7 cellular contexts compared by ENCODE assay signal in genomic region chr1:204366759-204367158, GRCh38. TPM values are rescaled to one million over a fixed set of nuclear protein-coding genes. Genes with fewer than 3 reads are reported as not detected.
DNase-seq lines count a peak whose midpoint lies in the region; ATAC-seq, FAIRE-seq and TF ChIP-seq lines count a peak whose summit lies in the region.

No MANE protein-coding gene starts in this region.

- H3K79me1 ChIP-seq in mesenchymal stem cell (replicated peaks; ENCODE audit: low read length, poor library complexity, severe bottlenecking), result no peaks in the 10 kb centered on the region

- no peak overlapping the region for H3K4ac ChIP-seq in mesenchymal stem cell (ENCODE audit: low read depth in 1 of 2, low read length in 2 of 2)

- H2BK12ac ChIP-seq in mesenchymal stem cell (ENCODE audit: low read length in 2 of 2), result no peak overlapping the region

- ATAC-seq in SK-N-SH treated with all-trans-retinoic acid at 6 μM for 48 hours, result 0 out of 3 replicates have a peak, but pooled peaks have one; percentile 11

- 84% methylated on average over 7 of the region's 7 CpGs for WGBS in mesenchymal stem cell

- H3K23ac ChIP-seq in mesenchymal stem cell (ENCODE audit: low read length in 2 of 2), result no peak overlapping the region

- peak; percentile 63 for TF ChIP-seq CTCF in Calu3 (IDR thresholded peaks at IDR 0.05; ENCODE audit: unreplicated experiment)
- peak; percentile 41 for TF ChIP-seq CTCF in GM20000 (IDR thresholded peaks at IDR 0.05; ENCODE audit: extremely low read depth, missing control alignments)
- TF ChIP-seq CTCF in keratinocyte (optimal IDR thresholded peaks at IDR 0.05 in 1 of 3, IDR thresholded peaks at IDR 0.05 in 1 of 3, conservative IDR thresholded peaks at IDR 0.05 in 1 of 3; ENCODE audit: extremely low read depth in 1 of 3, insufficient read depth in 2 of 3, low read length in 3 of 3), result peak; percentile 62 to 86 (median 77)

- H2BK5ac ChIP-seq in mesenchymal stem cell (ENCODE audit: low read depth, low read length, poor library complexity, severe bottlenecking), result no peak overlapping the region

- no peak overlapping the region for H2BK15ac ChIP-seq in mesenchymal stem cell (ENCODE audit: low read depth, poor library complexity, severe bottlenecking)

- H4K8ac ChIP-seq in mesenchymal stem cell (ENCODE audit: low read length), result no peak overlapping the region

- H2AK5ac ChIP-seq in mesenchymal stem cell (ENCODE audit: low read length, severe bottlenecking), result no peak overlapping the region

- H3K9me3 Mint-ChIP-seq in Calu3 (ENCODE audit: low read depth, unreplicated experiment), result no peaks in the 10 kb centered on the region

- BruUV-seq in Calu3 (replicated peaks; lab: Mats Ljungman, UMichigan), result no TSS peak

- H3K27me3 Mint-ChIP-seq in Calu3 (ENCODE audit: unreplicated experiment), result no peaks in the 10 kb centered on the region

- intact Hi-C loops in Calu3 (cut with micrococcal nuclease; ENCODE audit: unreplicated experiment), result no loop called here

- H3K9me1 ChIP-seq in keratinocyte (ENCODE audit: control insufficient read depth, extremely low read depth, insufficient read depth, low read length), result no peaks in the 10 kb centered on the region

- H3K9me3 ChIP-seq in keratinocyte (ENCODE audit: control insufficient read depth, low read depth, low read length) (no peaks in the 10 kb centered on the region), mesenchymal stem cell (ENCODE audit: control insufficient read depth, low read length) (no peaks in the 10 kb centered on the region)

- no peaks in the 10 kb centered on the region for H4K20me1 ChIP-seq in keratinocyte (ENCODE audit: control insufficient read depth, extremely low read depth, insufficient read depth, low read length)

- H3K79me2 ChIP-seq in keratinocyte (ENCODE audit: control insufficient read depth, insufficient read depth, low read length), result no peaks in the 10 kb centered on the region

- peak; percentile 56 for DNase-seq in Calu3
- no peak for DNase-seq in GM20000 (ENCODE audit: low spot score)
- no peak for DNase-seq in keratinocyte (ENCODE audit: low read depth, low spot score)
- no peak for DNase-seq in NCI-H2196 treated with DMSO at 0.1 percent for 48 hours (lab: John Stamatoyannopoulos, UW; ENCODE audit: unreplicated experiment)
- DNase-seq in globus pallidus (ENCODE audit: low spot score), result no peak
- no peak for DNase-seq in mesenchymal stem cell

- H3K27me3 ChIP-seq in keratinocyte (ENCODE audit: control insufficient read depth, extremely low read depth, insufficient read depth, low read length), result peaks cover 3% of the 10 kb centered on the region
- H3K27me3 ChIP-seq in mesenchymal stem cell (ENCODE audit: control insufficient read depth in 1 of 2, insufficient read depth in 1 of 2, low read length in 2 of 2), result peaks cover 68 to 91% of the 10 kb centered on the region in 2 experiments

- H3K4me1 Mint-ChIP-seq in Calu3 (ENCODE audit: low read depth, unreplicated experiment), result peaks cover 32% of the 10 kb centered on the region

- no peak overlapping the region for H3K18ac ChIP-seq in mesenchymal stem cell (ENCODE audit: low read depth in 1 of 2, low read length in 2 of 2)

- CTCF ChIA-PET in Calu3 (lab: Charles Lee), result interaction anchor here (1.2 to 1.4 kb wide), 2 partner anchors 32 to 108 kb away, joined by 5 to 6 read pairs; no protein-coding TSS in a partner anchor

- no peak overlapping the region for H3K14ac ChIP-seq in mesenchymal stem cell (ENCODE audit: low read length in 2 of 2)

- H3K4me1 ChIP-seq in keratinocyte (ENCODE audit: control insufficient read depth, extremely low read depth, insufficient read depth, low read length), result peaks cover 12% of the 10 kb centered on the region
- peaks cover 5% of the 10 kb centered on the region for H3K4me1 ChIP-seq in mesenchymal stem cell (ENCODE audit: control insufficient read depth, insufficient read depth, low read depth, low read length)

- no peak for FAIRE-seq in keratinocyte (lab: Jason Lieb, UNC)

- peak overlapping the region; percentile 22 for H3K4me2 ChIP-seq in keratinocyte (ENCODE audit: control insufficient read depth, extremely low read depth, insufficient read depth, low read depth, low read length)
- H3K4me2 ChIP-seq in mesenchymal stem cell (ENCODE audit: low read length, poor library complexity, severe bottlenecking), result no peak overlapping the region

- H3K27ac Mint-ChIP-seq in Calu3 (ENCODE audit: unreplicated experiment), result no peak overlapping the region

- H3K9ac ChIP-seq in keratinocyte (ENCODE audit: control insufficient read depth, extremely low read depth, insufficient read depth, low read length) (no peak overlapping the region), mesenchymal stem cell (ENCODE audit: low read length) (no peak overlapping the region)

- no peaks in the 10 kb centered on the region for H3K36me3 ChIP-seq in keratinocyte (ENCODE audit: control insufficient read depth in 2 of 2, extremely low read depth in 1 of 2, insufficient read depth in 2 of 2, low read length in 2 of 2)
- peaks cover 0 to 3% of the 10 kb centered on the region in 2 experiments for H3K36me3 ChIP-seq in mesenchymal stem cell (ENCODE audit: control insufficient read depth in 1 of 2, insufficient read depth in 2 of 2, low read depth in 1 of 2, low read length in 2 of 2)

- H3K27ac ChIP-seq in keratinocyte (ENCODE audit: control insufficient read depth, insufficient read depth, low read length) (no peak overlapping the region), mesenchymal stem cell (ENCODE audit: low read length, poor library complexity, severe bottlenecking) (no peak overlapping the region)

- H3K4me3 ChIP-seq in keratinocyte (ENCODE audit: control insufficient read depth in 2 of 3, extremely low read depth in 1 of 3, insufficient read depth in 2 of 3, low read depth in 1 of 3, low read length in 3 of 3), result no peak overlapping the region
- H3K4me3 ChIP-seq in mesenchymal stem cell (ENCODE audit: insufficient read depth in 1 of 2, low read depth in 1 of 2, low read length in 2 of 2), result no peak overlapping the region

- dilution Hi-C loops in keratinocyte (cut with MboI; ENCODE audit: extremely low pct_ligation_motif_present, low sequenced_read_pairs), result no loop called here

- H2AFZ ChIP-seq in keratinocyte (ENCODE audit: control insufficient read depth, low read length), result no peak overlapping the region
- no peak overlapping the region for H2AFZ ChIP-seq in mesenchymal stem cell (ENCODE audit: low read depth, low read length)

- no peak overlapping the region for H2BK120ac ChIP-seq in mesenchymal stem cell (ENCODE audit: low read depth, low read length)

- no peak overlapping the region for H3K4me3 Mint-ChIP-seq in Calu3 (ENCODE audit: low read depth, unreplicated experiment)

- no peak overlapping the region for H4K91ac ChIP-seq in mesenchymal stem cell (ENCODE audit: low read length)

- H3K36me3 Mint-ChIP-seq in Calu3 (ENCODE audit: insufficient read depth, unreplicated experiment), result peaks cover 22% of the 10 kb centered on the region

TF ChIP-seq in SK-N-SH treated with all-trans-retinoic acid at 6 μM for 48 hours, 23 proteins besides CTCF, POLR2A, EP300 and RAD21 (continues in another document):
- TF ChIP-seq ESRRG (CRISPR knock-in tag; IDR thresholded peaks at IDR 0.05) (no peak), ISL1 (CRISPR knock-in tag; IDR thresholded peaks at IDR 0.05) (no peak), TSHZ2 (CRISPR knock-in tag; IDR thresholded peaks at IDR 0.05) (no peak)

RNA-seq across cellular contexts. Expression of gene PLEKHA6, which starts 7.0 kb away (rescaled TPM):
- 94.9 and 101 TPM in 2 replicates for total RNA-seq in Calu3 (2022)
- polyA plus RNA-seq in keratinocyte, result 1.5 to 3.4 TPM (median 1.6 TPM) in 3 replicates
- 0.95 TPM for polyA plus RNA-seq in keratinocyte (2011; ENCODE audit: low read depth)
- polyA plus RNA-seq in keratinocyte (2011; cell fraction: cytosol; rRNA removed), result 1.6 and 1.9 TPM in 2 replicates
- 5.2 and 5.4 TPM in 2 replicates for polyA plus RNA-seq in keratinocyte (2011; cell fraction: nucleus; rRNA removed)
- 1.9 and 3.8 TPM in 2 replicates for polyA plus RNA-seq in keratinocyte (2012; ENCODE audit: low replicate concordance)
- 1.4 to 6.6 TPM (median 1.9 TPM) in 3 replicates for polyA minus RNA-seq in keratinocyte
- 0.96 TPM for polyA minus RNA-seq in keratinocyte (2011; cell fraction: cytosol; rRNA and poly(A)+ RNA removed)
- 3.3 and 4.1 TPM in 2 replicates for polyA minus RNA-seq in keratinocyte (2011; cell fraction: nucleus; rRNA and poly(A)+ RNA removed)
- polyA plus RNA-seq in mesenchymal stem cell (2013, experiment 1 of 2), result 4.0 TPM
- 4.8 TPM for polyA plus RNA-seq in mesenchymal stem cell (2013, experiment 2 of 2)

RNA-seq across cellular contexts. Expression of gene PPP1R15B, which starts 44.9 kb away (rescaled TPM):
- 65.2 and 68.8 TPM in 2 replicates for total RNA-seq in Calu3 (2022)
- polyA plus RNA-seq in keratinocyte, result 13.7 to 22.8 TPM (median 19.1 TPM) in 3 replicates
- 18.5 TPM for polyA plus RNA-seq in keratinocyte (2011; ENCODE audit: low read depth)
- polyA plus RNA-seq in keratinocyte (2011; cell fraction: cytosol; rRNA removed), result 8.2 and 13.5 TPM in 2 replicates
- polyA plus RNA-seq in keratinocyte (2011; cell fraction: nucleus; rRNA removed), result 29.7 and 36.0 TPM in 2 replicates
- 15.0 and 20.0 TPM in 2 replicates for polyA plus RNA-seq in keratinocyte (2012; ENCODE audit: low replicate concordance)
- polyA minus RNA-seq in keratinocyte, result 19.4 to 27.1 TPM (median 26.7 TPM) in 3 replicates
- polyA minus RNA-seq in keratinocyte (2011; cell fraction: cytosol; rRNA and poly(A)+ RNA removed), result 23.6 TPM
- polyA minus RNA-seq in keratinocyte (2011; cell fraction: nucleus; rRNA and poly(A)+ RNA removed), result 41.9 and 58.3 TPM in 2 replicates
- 19.9 TPM for polyA plus RNA-seq in mesenchymal stem cell (2013, experiment 1 of 2)
- 19.0 TPM for polyA plus RNA-seq in mesenchymal stem cell (2013, experiment 2 of 2)
